8 cellular contexts compared by ENCODE assay signal in genomic region chr11:73314121-73314948, GRCh38. TPM values are rescaled to one million over a fixed set of nuclear protein-coding genes. Genes with fewer than 3 reads are reported as not detected.
DNase-seq lines count a peak whose midpoint lies in the region; ATAC-seq and TF ChIP-seq lines count a peak whose summit lies in the region.

No MANE protein-coding gene starts in this region.

- WGBS in heart left ventricle, 4 donors, result 42 to 47% (median 46%) methylated on average over 10 to 11 of the region's 11 CpGs

- intact Hi-C loops in heart left ventricle (cut with DNase I), result no loop called here
- intact Hi-C loops in gastrocnemius medialis (cut with DNase I; ENCODE audit: low total_unique reads), result no loop called here

- in situ Hi-C loops in gastrocnemius medialis (cut with MboI; ENCODE audit: low sequenced_read_pairs in 4 of 4), result no loop called here

- H3K27me3 ChIP-seq in heart left ventricle, result peaks cover 0 to 3% (median 0%) of the 10 kb centered on the region in 9 donors
- H3K27me3 ChIP-seq in gastrocnemius medialis, result no peaks in the 10 kb centered on the region

- H3K36me3 ChIP-seq in heart left ventricle (peaks cover 0 to 13% (median 0%) of the 10 kb centered on the region in 9 donors), gastrocnemius medialis (no peaks in the 10 kb centered on the region)

- H3K9me3 Mint-ChIP-seq in T-cell, result no peaks in the 10 kb centered on the region

- ATAC-seq in GM19463 (IDR thresholded peaks at IDR 0.05; ENCODE audit: unreplicated experiment), result peak; percentile 75
- peak; percentile 47 for ATAC-seq in SK-N-SH treated with all-trans-retinoic acid at 6 μM for 48 hours
- ATAC-seq in heart left ventricle, result peak; percentile 41 to 66 (median 50)
- peak in 1 of 2 donors; percentile 30 for ATAC-seq in gastrocnemius medialis
- ATAC-seq in T-cell (replicated peaks in 1 of 4), result no peak
- ATAC-seq in GM21515 (IDR thresholded peaks at IDR 0.05; ENCODE audit: unreplicated experiment), result no peak
- no peak for ATAC-seq in GM19351 (IDR thresholded peaks at IDR 0.05; ENCODE audit: unreplicated experiment)

- H3K36me3 Mint-ChIP-seq in T-cell, result no peaks in the 10 kb centered on the region

- peaks cover 3 to 11% (median 3%) of the 10 kb centered on the region in 3 donors for H3K4me1 Mint-ChIP-seq in T-cell

- H3K27ac ChIP-seq in heart left ventricle (peak overlapping the region; percentile 66 to 100 (median 98)), gastrocnemius medialis (peak overlapping the region; percentile 51 to 83 (median 70))

- TF ChIP-seq POLR2A in heart left ventricle (IDR thresholded peaks at IDR 0.05) (no peak), gastrocnemius medialis (IDR thresholded peaks at IDR 0.05) (no peak)

- CTCF ChIA-PET in T-cell (lab: Charles Lee), result interaction anchor here (0.5 to 0.6 kb wide), 2 partner anchors 23 to 334 kb away, joined by 3 to 13 read pairs; no protein-coding TSS in a partner anchor

- H3K4me3 ChIP-seq in heart left ventricle (peak overlapping the region in 10 of 12 donors; percentile 13 to 90 (median 72)), gastrocnemius medialis (peak overlapping the region; percentile 3 to 65 (median 25))

- peak in 2 of 12 donors; percentile 7 to 19 for TF ChIP-seq CTCF in heart left ventricle (IDR thresholded peaks at IDR 0.05)
- no peak for TF ChIP-seq CTCF in gastrocnemius medialis (IDR thresholded peaks at IDR 0.05 in 4 of 5, conservative IDR thresholded peaks at IDR 0.05 in 1 of 5)

- H3K4me3 Mint-ChIP-seq in T-cell, result no peak overlapping the region

- H3K27me3 Mint-ChIP-seq in T-cell, result peaks cover 0 to 4% of the 10 kb centered on the region in 2 donors

- POLR2A ChIA-PET in T-cell (lab: Charles Lee), result no interaction called here

- DNase-seq in heart left ventricle (peak; percentile 61 to 80 (median 69)), gastrocnemius medialis (no peak), T-cell (no peak), dedifferentiated amniotic fluid mesenchymal stem cell (ENCODE audit: extremely low spot score) (no peak)

- no peaks in the 10 kb centered on the region for H3K9me3 ChIP-seq in heart left ventricle
- H3K9me3 ChIP-seq in gastrocnemius medialis, result no peaks in the 10 kb centered on the region

- H3K27ac Mint-ChIP-seq in T-cell, result no peak overlapping the region

- H3K4me1 ChIP-seq in heart left ventricle, result peaks cover 5 to 100% (median 95%) of the 10 kb centered on the region in 12 donors
- H3K4me1 ChIP-seq in gastrocnemius medialis, result peaks cover 8 to 31% of the 10 kb centered on the region in 2 donors

TF ChIP-seq in SK-N-SH treated with all-trans-retinoic acid at 6 μM for 48 hours, 23 proteins besides CTCF, POLR2A, EP300 and RAD21:
- TF ChIP-seq, protein P1, sequence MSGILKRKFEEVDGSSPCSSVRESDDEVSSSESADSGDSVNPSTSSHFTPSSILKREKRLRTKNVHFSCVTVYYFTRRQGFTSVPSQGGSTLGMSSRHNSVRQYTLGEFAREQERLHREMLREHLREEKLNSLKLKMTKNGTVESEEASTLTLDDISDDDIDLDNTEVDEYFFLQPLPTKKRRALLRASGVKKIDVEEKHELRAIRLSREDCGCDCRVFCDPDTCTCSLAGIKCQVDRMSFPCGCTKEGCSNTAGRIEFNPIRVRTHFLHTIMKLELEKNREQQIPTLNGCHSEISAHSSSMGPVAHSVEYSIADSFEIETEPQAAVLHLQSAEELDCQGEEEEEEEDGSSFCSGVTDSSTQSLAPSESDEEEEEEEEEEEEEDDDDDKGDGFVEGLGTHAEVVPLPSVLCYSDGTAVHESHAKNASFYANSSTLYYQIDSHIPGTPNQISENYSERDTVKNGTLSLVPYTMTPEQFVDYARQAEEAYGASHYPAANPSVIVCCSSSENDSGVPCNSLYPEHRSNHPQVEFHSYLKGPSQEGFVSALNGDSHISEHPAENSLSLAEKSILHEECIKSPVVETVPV (CRISPR knock-in tag; IDR thresholded peaks at IDR 0.05), result no peak
- TF ChIP-seq ISL1 (CRISPR knock-in tag; IDR thresholded peaks at IDR 0.05), result no peak
- no peak for TF ChIP-seq CSDC2 (CRISPR knock-in tag; IDR thresholded peaks at IDR 0.05)
- TF ChIP-seq PATZ1 (CRISPR knock-in tag; IDR thresholded peaks at IDR 0.05; ENCODE audit: borderline replicate concordance), result no peak
- TF ChIP-seq GLIS3 (CRISPR knock-in tag; IDR thresholded peaks at IDR 0.05), result no peak
- 0 out of 2 replicates have a peak, but pooled peaks have one; percentile 15 for TF ChIP-seq ZNF70 (CRISPR knock-in tag; IDR thresholded peaks at IDR 0.05)
- no peak for TF ChIP-seq TOX (CRISPR knock-in tag; IDR thresholded peaks at IDR 0.05; ENCODE audit: borderline replicate concordance)
- TF ChIP-seq BACH2 (CRISPR knock-in tag; IDR thresholded peaks at IDR 0.05; ENCODE audit: borderline replicate concordance), result no peak

RNA-seq across cellular contexts. Expression of gene ARHGEF17, which starts 6.3 kb away (rescaled TPM):
- total RNA-seq in heart left ventricle (10 to 100 TPM; 47.0 to 83.9 (median 56.5) TPM), gastrocnemius medialis (10 to 100 TPM in 3 of 4 donors, 1 to 10 TPM in 1; 8.9 to 16.9 (median 13.9) TPM), T-cell (1 to 10 TPM in 1 of 5 donors, under 1 TPM in 4; 0.23 to 1.0 (median 0.49) TPM)
- 10 to 100 TPM; 27.5 to 60.0 TPM for polyA plus RNA-seq in heart left ventricle

RNA-seq across cellular contexts. Expression of gene P2RY6, which starts 42.2 kb away (rescaled TPM):
- total RNA-seq in heart left ventricle, result 10 to 100 TPM in 1 of 9 donors, 1 to 10 TPM in 7, under 1 TPM in 1; 0.56 to 17.7 (median 2.0) TPM
- polyA plus RNA-seq in heart left ventricle, result 1 to 10 TPM; 1.2 to 2.3 TPM
- total RNA-seq in gastrocnemius medialis, result 1 to 10 TPM in 2 of 4 donors, under 1 TPM in 1, not detected in 1; 0.78 to 2.8 (median 1.1) TPM
- total RNA-seq in T-cell, result 1 to 10 TPM in 1 of 5 donors, not detected in 4; 1.4 TPM

Comparison
In these comparisons a context has a peak if more than half of its experiments do, and no peak if none do; other contexts are left out.
1. ATAC-seq: peak in GM19463 (single experiment), SK-N-SH treated with all-trans-retinoic acid at 6 μM for 48 hours (single experiment) and heart left ventricle (4 of 4); none in T-cell (0 of 4), GM21515 (single experiment) and GM19351 (single experiment).
2. DNase-seq: peak in heart left ventricle (5 of 5); none in gastrocnemius medialis (0 of 2), T-cell (0 of 34) and dedifferentiated amniotic fluid mesenchymal stem cell (single experiment).
3. RNA of gene ARHGEF17, which starts 6.3 kb away (total RNA-seq): 47.0 to 83.9 TPM in heart left ventricle and 8.9 to 16.9 TPM in gastrocnemius medialis; 0.23 to 1.0 TPM in T-cell; every median in the first group is over 4 times any median in the second.